25 cellular contexts compared by ENCODE assay signal in the genomic region with DNA sequence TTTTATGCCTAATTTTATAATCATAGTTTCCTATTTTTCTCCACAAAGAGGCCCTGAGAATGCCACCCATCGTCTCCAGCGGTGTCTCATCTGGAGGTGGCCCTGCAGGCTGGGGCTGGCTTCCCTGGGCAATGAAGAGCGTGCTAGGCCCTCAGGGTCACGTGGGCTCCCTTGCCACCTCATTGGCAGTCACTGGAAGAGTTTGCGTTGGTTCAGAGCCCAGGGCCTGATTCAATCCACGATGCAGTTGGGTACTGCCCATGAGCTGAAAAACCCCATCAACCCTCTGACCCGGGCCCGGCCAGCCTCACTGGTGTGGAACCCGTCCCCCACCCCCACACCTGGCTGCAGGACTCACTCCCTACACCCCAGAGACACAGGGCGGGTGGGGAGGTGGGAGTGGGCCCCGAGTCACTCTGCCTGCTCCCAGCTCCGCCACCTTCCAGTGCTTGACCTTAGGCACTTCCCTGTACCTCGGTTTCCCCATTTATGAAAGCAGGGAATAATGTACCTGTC. TPM values are rescaled to one million over a fixed set of nuclear protein-coding genes. Genes with fewer than 3 reads are reported as not detected.
"Had no signal": no experiment of that assay in that cellular context is flagged by ENCODE, and none has a peak within 500 bp of the region (broad histone marks: within the 10 kb centered on the region; RNA-seq: fewer than 3 reads in every experiment).

No MANE protein-coding gene starts in this region.

- H3K4me3 ChIP-seq: Peyer's patch, SJSA1 had no signal

- DNase-seq: activated B cell treated with CpG ODN at 0.5 μM for 24 hours; activated CD4-positive, alpha-beta T cell treated with anti-CD3 and anti-CD28 coated beads for 1 hour; activated CD4-positive, alpha-beta T cell treated with anti-CD3 and anti-CD28 coated beads, Interleukin-2, amount 10 ng/mL, durations not matched to agents 24 days and 14 days; activated CD4-positive, alpha-beta T cell treated with anti-CD3 and anti-CD28 coated beads, Interleukin-2, amount 50 U/mL, for 48 hours; activated CD8-positive, alpha-beta memory T cell treated with anti-CD3 and anti-CD28 coated beads, Interleukin-2, amount 10 ng/mL, durations not matched to agents 7 days and 5 days; activated effector memory CD4-positive, alpha-beta T cell treated with Interleukin-2 at 50 U/mL for 16 hours; activated naive CD4-positive, alpha-beta T cell; activated naive CD8-positive, alpha-beta T cell treated with anti-CD3 and anti-CD28 coated beads, Interleukin-2, amount 50 U/mL, for 24 hours; activated T-cell treated with anti-CD3 and anti-CD28 coated beads, Interleukin-2, amount 50 U/mL, for 24 hours; NCI-H1092; NCI-H1417; NCI-H1930; NCI-H2171; NCI-H226; NCI-H526; NCI-H82; OCI-M1; Peyer's patch; SHP77 had no signal

- FAIRE-seq: astrocyte had no signal

- H3K27me3 ChIP-seq: Peyer's patch, SJSA1 had no signal

- ATAC-seq: activated CD8-positive, alpha-beta memory T cell treated with anti-CD3 and anti-CD28 coated beads, Interleukin-2, amount 10 ng/mL, durations not matched to agents 7 days and 5 days; activated naive CD4-positive, alpha-beta T cell treated with anti-CD3 and anti-CD28 coated beads, Interleukin-2, amount 50 U/mL, for 72 hours; activated naive CD8-positive, alpha-beta T cell treated with anti-CD3 and anti-CD28 coated beads, Interleukin-2, amount 50 U/mL, for 24 hours; SK-N-SH treated with all-trans-retinoic acid at 6 μM for 48 hours had no signal

- H3K27ac ChIP-seq: Peyer's patch, RWPE1, SJSA1 had no signal

- H3K9me3 ChIP-seq: Peyer's patch, SJSA1 had no signal

- H3K36me3 ChIP-seq: Peyer's patch had no signal

RNA-seq across cellular contexts. Expression of a gene that starts 43.4 kb away (rescaled TPM):
- total RNA-seq: activated CD4-positive, alpha-beta T cell treated with anti-CD3 and anti-CD28 coated beads, Interleukin-2, amount 10 ng/mL, durations not matched to agents 24 days and 14 days; activated T-helper 1 cell treated with anti-CD3 and anti-CD28 coated beads, Interleukin-12 subunit alpha, Interleukin-12 subunit beta, Interleukin-2, Interleukin-4 antibody, amounts not matched to agents 30 ng/mL and 10 ng/mL and 1 ng/mL, durations not matched to agents 14 hours and 24 hours and 36 hours had no signal
